In genomic region chr3:73839032-73839431, GRCh38 we compare ENCODE assay signal across 1 cellular context.
TF ChIP-seq lines count a peak whose summit lies in the region.

No MANE protein-coding gene starts in this region.

TF ChIP-seq in H1, 55 proteins besides CTCF, POLR2A, EP300 and RAD21:
- TF ChIP-seq CHD7 (IDR thresholded peaks at IDR 0.05; ENCODE audit: insufficient replicate concordance, low read length) = peak; percentile 98
- no peak for TF ChIP-seq TEAD4 (IDR thresholded peaks at IDR 0.05; ENCODE audit: low read depth, low read length)
